Comparison of ENCODE assay signal across 28 cellular contexts in the genomic region with DNA sequence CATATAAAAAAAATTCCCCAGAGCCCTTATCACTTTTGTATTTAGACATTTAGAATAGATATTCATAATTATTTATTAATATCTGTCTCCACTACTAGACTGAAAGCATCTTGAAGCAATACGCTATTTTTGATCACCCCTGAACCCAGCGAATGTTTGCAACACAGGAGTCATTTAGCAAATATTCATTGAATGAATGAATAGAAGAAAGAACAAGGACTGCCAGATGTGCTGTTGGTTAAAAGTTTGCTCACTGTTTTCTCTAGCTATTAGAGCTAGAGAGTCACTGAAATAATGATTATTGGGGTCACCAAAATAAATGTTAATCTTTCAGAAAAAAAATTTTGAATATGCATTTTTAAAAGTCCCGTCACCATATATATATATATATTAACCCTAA.
"Had no signal": no experiment of that assay in that cellular context is flagged by ENCODE, and none has a peak within 500 bp of the region (broad histone marks: within the 10 kb centered on the region; RNA-seq: fewer than 3 reads in every experiment).

No MANE protein-coding gene starts in this region.

- H3K4me3 ChIP-seq: neural progenitor cell, ovary, psoas muscle, right lobe of liver, skin epidermis, smooth muscle cell, spleen, suprapubic skin, testis, tibial artery, transverse colon, upper lobe of right lung, uterus had no signal

- H3K79me2 ChIP-seq: parathyroid adenoma had no signal

- H3K4me1 ChIP-seq: parathyroid adenoma, psoas muscle, spleen, suprapubic skin, testis, tibial artery, transverse colon, upper lobe of right lung had no signal

- H3K9me3 ChIP-seq: ovary, psoas muscle, right lobe of liver, spleen, suprapubic skin, testis, tibial artery, transverse colon, upper lobe of right lung, uterus had no signal

- DNase-seq: natural killer cell; occipital lobe; ovary; posterior cingulate gyrus; psoas muscle; right cardiac atrium; right lobe of liver; spleen; stimulated activated CD4-positive, alpha-beta T cell treated with anti-CD3 and anti-CD28 coated beads, Interleukin-12 subunit alpha, Interleukin-12 subunit beta, amount 100 ng/mL, for 4 hours; stimulated activated CD4-positive, alpha-beta T cell treated with anti-CD3 and anti-CD28 coated beads, Interleukin-1b, Interleukin-23, amount 100 ng/mL, for 48 hours; stimulated activated CD4-positive, alpha-beta T cell treated with anti-CD3 and anti-CD28 coated beads, Interleukin-4, amount 100 ng/mL, for 1 hour; stimulated activated CD4-positive, alpha-beta T cell treated with anti-CD3 and anti-CD28 coated beads, Interleukin-4, amount 100 ng/mL, for 4 hours; stimulated activated CD8-positive, alpha-beta memory T cell treated with anti-CD3 and anti-CD28 coated beads, Interleukin-4, amount 100 ng/mL, for 48 hours; stimulated activated naive CD4-positive, alpha-beta T cell; stimulated activated naive CD8-positive, alpha-beta T cell treated with anti-CD3 and anti-CD28 coated beads, Interleukin-15, amount 100 ng/mL, for 72 hours; stimulated activated naive CD8-positive, alpha-beta T cell treated with anti-CD3 and anti-CD28 coated beads, Interleukin-15, Interleukin-2, amounts not matched to agents 100 U/mL and 50 U/mL, for 24 hours; substantia nigra; testis; tibial artery; transverse colon; upper lobe of right lung; uterus had no signal

- H3K36me3 ChIP-seq: neural progenitor cell, ovary, right lobe of liver, spleen, suprapubic skin, tibial artery, transverse colon, uterus had no signal

- H3K27me3 ChIP-seq: neural progenitor cell, ovary, right lobe of liver, spleen, suprapubic skin, testis, tibial artery, transverse colon, upper lobe of right lung, uterus had no signal

- ATAC-seq: natural killer cell; psoas muscle; right cardiac atrium; stimulated activated memory B cell treated with anti-CD40 and anti-IgM and Interleukin-4, amounts not matched to agents 10 μg/mL and 1 μg/mL and 100 μg/mL, for 72 hours; stimulated activated naive CD8-positive, alpha-beta T cell treated with anti-CD3 and anti-CD28 coated beads, Interleukin-15, amount 100 ng/mL, for 72 hours; stimulated activated naive CD8-positive, alpha-beta T cell treated with anti-CD3 and anti-CD28 coated beads, Interleukin-15, Interleukin-2, amounts not matched to agents 100 U/mL and 50 U/mL, for 24 hours; upper lobe of right lung had no signal

- H3K9ac ChIP-seq: neural progenitor cell, parathyroid adenoma had no signal

- H3K4me2 ChIP-seq: neural progenitor cell, smooth muscle cell had no signal

- H3K27ac ChIP-seq: neural progenitor cell, ovary, parathyroid adenoma, psoas muscle, skin epidermis, spleen, suprapubic skin, testis, tibial artery, transverse colon, upper lobe of right lung, uterus had no signal

- H2AFZ ChIP-seq: neural progenitor cell, parathyroid adenoma had no signal
